ENCODE assay signal across 8 cellular contexts in genomic region chr17:58631523-58632323, GRCh38.
DNase-seq lines count a peak whose midpoint lies in the region; ATAC-seq, FAIRE-seq and TF ChIP-seq lines count a peak whose summit lies in the region.

No MANE protein-coding gene starts in this region.

- 0 to 1% methylated on average over 29 to 30 of the region's 30 CpGs for WGBS in gastroesophageal sphincter (ENCODE audit: low coverage in 1 of 2), 2 donors

- FAIRE-seq in G401.6 (lab: Jason Lieb, UNC), result peak; percentile 97

- DNase-seq in HAP-1 (ENCODE audit: low spot score in 2 of 2) (peak; percentile 96 to 99), MG63 (peak; percentile 92), SIG-M5 (lab: John Stamatoyannopoulos, UW) (peak; percentile 98), stromal cell of bone marrow (ENCODE audit: low read depth) (peak; percentile 95)
- DNase-seq in activated gamma-delta T cell treated with anti-CD3 and anti-CD28 coated beads, Interleukin-2, amount 50 U/mL, for 16 hours (ENCODE audit: low read depth), result peak; percentile 90

- peak; percentile 92 for ATAC-seq in gastroesophageal sphincter

- peak overlapping the region; percentile 72 to 86 (median 81) for H3K27ac ChIP-seq in gastroesophageal sphincter

- H3K4me3 ChIP-seq in HAP-1 (peak overlapping the region; percentile 23), MG63 (peak overlapping the region; percentile 48), gastroesophageal sphincter (peak overlapping the region; percentile 17 to 47), neuron (ENCODE audit: low read length) (peak overlapping the region; percentile 51)

- peak overlapping the region; percentile 69 for H2AFZ ChIP-seq in neuron (ENCODE audit: low read depth, low read length)

- H3K9me3 ChIP-seq in HAP-1 (no peaks in the 10 kb centered on the region), MG63 (no peaks in the 10 kb centered on the region), gastroesophageal sphincter (no peaks in the 10 kb centered on the region), neuron (ENCODE audit: low read length) (no peaks in the 10 kb centered on the region)

- no peak for TF ChIP-seq EP300 in gastroesophageal sphincter (IDR thresholded peaks at IDR 0.05)

- H3K27me3 ChIP-seq in HAP-1 (ENCODE audit: low read depth) (no peaks in the 10 kb centered on the region; the same call in 1 of the 2 replicates), MG63 (no peaks in the 10 kb centered on the region), gastroesophageal sphincter (no peaks in the 10 kb centered on the region), neuron (ENCODE audit: insufficient read depth, low read length) (no peaks in the 10 kb centered on the region)

- TF ChIP-seq POLR2A in gastroesophageal sphincter (IDR thresholded peaks at IDR 0.05), result peak; percentile 94 to 98

- H3K36me3 ChIP-seq in HAP-1 (replicated peaks) (no peaks in the 10 kb centered on the region), MG63 (no peaks in the 10 kb centered on the region), gastroesophageal sphincter (no peaks in the 10 kb centered on the region), neuron (ENCODE audit: insufficient read depth, low read length) (no peaks in the 10 kb centered on the region)

- H3K4me1 ChIP-seq in HAP-1 (peaks cover 11% of the 10 kb centered on the region), gastroesophageal sphincter (peaks cover 0 to 14% (median 0%) of the 10 kb centered on the region in 3 donors), neuron (ENCODE audit: insufficient read depth, low read length) (peaks cover 4% of the 10 kb centered on the region)

- peak in 3 of 4 experiments; percentile 26 to 55 (median 48) for TF ChIP-seq CTCF in gastroesophageal sphincter (IDR thresholded peaks at IDR 0.05)

- in situ Hi-C loops in HAP-1 (cut with MboI; ENCODE audit: low sequenced_read_pairs), result no loop called here

Comparison
In these comparisons a context has a peak if more than half of its experiments do, and no peak if none do; other contexts are left out.
1. Peak in every context shown above with its lines: DNase-seq, ATAC-seq, H3K4me3 ChIP-seq and H3K27ac ChIP-seq.